10 cellular contexts compared by ENCODE assay signal in the genomic region with DNA sequence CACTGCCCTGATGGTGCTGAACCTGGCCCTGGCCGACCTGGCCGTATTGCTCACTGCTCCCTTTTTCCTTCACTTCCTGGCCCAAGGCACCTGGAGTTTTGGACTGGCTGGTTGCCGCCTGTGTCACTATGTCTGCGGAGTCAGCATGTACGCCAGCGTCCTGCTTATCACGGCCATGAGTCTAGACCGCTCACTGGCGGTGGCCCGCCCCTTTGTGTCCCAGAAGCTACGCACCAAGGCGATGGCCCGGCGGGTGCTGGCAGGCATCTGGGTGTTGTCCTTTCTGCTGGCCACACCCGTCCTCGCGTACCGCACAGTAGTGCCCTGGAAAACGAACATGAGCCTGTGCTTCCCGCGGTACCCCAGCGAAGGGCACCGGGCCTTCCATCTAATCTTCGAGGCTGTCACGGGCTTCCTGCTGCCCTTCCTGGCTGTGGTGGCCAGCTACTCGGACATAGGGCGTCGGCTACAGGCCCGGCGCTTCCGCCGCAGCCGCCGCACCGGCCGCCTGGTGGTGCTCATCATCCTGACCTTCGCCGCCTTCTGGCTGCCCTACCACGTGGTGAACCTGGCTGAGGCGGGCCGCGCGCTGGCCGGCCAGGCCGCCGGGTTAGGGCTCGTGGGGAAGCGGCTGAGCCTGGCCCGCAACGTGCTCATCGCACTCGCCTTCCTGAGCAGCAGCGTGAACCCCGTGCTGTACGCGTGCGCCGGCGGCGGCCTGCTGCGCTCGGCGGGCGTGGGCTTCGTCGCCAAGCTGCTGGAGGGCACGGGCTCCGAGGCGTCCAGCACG. TPM values are rescaled to one million over a fixed set of nuclear protein-coding genes. Genes with fewer than 3 reads are reported as not detected.
DNase-seq lines count a peak whose midpoint lies in the region; ATAC-seq, FAIRE-seq and TF ChIP-seq lines count a peak whose summit lies in the region.
"Had no signal": no experiment of that assay in that cellular context is flagged by ENCODE, and none has a peak within 500 bp of the region (broad histone marks: within the 10 kb centered on the region; RNA-seq: fewer than 3 reads in every experiment).

No MANE protein-coding gene starts in this region.

- in situ Hi-C loops in HAP-1 (cut with MboI; ENCODE audit: low sequenced_read_pairs): no loop called here

- TF ChIP-seq EP300 in ovary (IDR thresholded peaks at IDR 0.05): no peak

- no peaks in the 10 kb centered on the region for H3K27me3 ChIP-seq in CD4-positive, CD25-positive, alpha-beta regulatory T cell (ENCODE audit: control insufficient read depth, insufficient read depth, low read length)
- no peaks in the 10 kb centered on the region for H3K27me3 ChIP-seq in ovary
- no peaks in the 10 kb centered on the region for H3K27me3 ChIP-seq in HAP-1 (ENCODE audit: low read depth)

- ATAC-seq in CD4-positive, CD25-positive, alpha-beta regulatory T cell (ENCODE audit: low read depth in 2 of 2): no peak
- ATAC-seq in Right ventricle myocardium superior (ENCODE audit: poor library complexity): peak; percentile 45
- ATAC-seq: activated naive CD8-positive, alpha-beta T cell treated with anti-CD3 and anti-CD28 coated beads, Interleukin-2, amount 50 U/mL, for 24 hours had no signal

- H3K36me3 ChIP-seq in CD4-positive, CD25-positive, alpha-beta regulatory T cell (ENCODE audit: control insufficient read depth, insufficient read depth, low read length): no peaks in the 10 kb centered on the region
- H3K36me3 ChIP-seq in ovary (no peaks in the 10 kb centered on the region), HAP-1 (replicated peaks) (peaks cover 3% of the 10 kb centered on the region; the same call in 1 of the 2 replicates)

- no peak overlapping the region for H3K4me3 ChIP-seq in CD4-positive, CD25-positive, alpha-beta regulatory T cell (ENCODE audit: low read depth, low read length)
- H3K4me3 ChIP-seq in ovary: no peak overlapping the region
- no peak overlapping the region for H3K4me3 ChIP-seq in HAP-1

- H3K36me3 Mint-ChIP-seq in CD4-positive, CD25-positive, alpha-beta regulatory T cell: no peaks in the 10 kb centered on the region

- peak overlapping the region in 2 of 4 donors; percentile 82 to 86 for H3K4me3 Mint-ChIP-seq in CD4-positive, CD25-positive, alpha-beta regulatory T cell
- H3K4me3 Mint-ChIP-seq: activated naive CD8-positive, alpha-beta T cell treated with anti-CD3 and anti-CD28 coated beads, Interleukin-2, amount 50 U/mL, for 24 hours had no signal

- H3K27ac ChIP-seq in CD4-positive, CD25-positive, alpha-beta regulatory T cell (ENCODE audit: insufficient read depth, low read length, poor library complexity, severe bottlenecking): no peak overlapping the region
- H3K27ac ChIP-seq in ovary: no peak overlapping the region

- H3K4me1 ChIP-seq in CD4-positive, CD25-positive, alpha-beta regulatory T cell (ENCODE audit: control insufficient read depth, insufficient read depth, low read length, poor library complexity, severe bottlenecking): peaks cover 38% of the 10 kb centered on the region
- H3K4me1 ChIP-seq in ovary (ENCODE audit: insufficient read depth) (peaks cover 10% of the 10 kb centered on the region), HAP-1 (no peaks in the 10 kb centered on the region)

- WGBS in ovary, 3 donors: 30 to 59% (median 53%) methylated on average over 50 to 70 of the region's 70 CpGs

- H3K27ac Mint-ChIP-seq in CD4-positive, CD25-positive, alpha-beta regulatory T cell: peak overlapping the region; percentile 59 to 91 (median 90)
- H3K27ac Mint-ChIP-seq: activated naive CD8-positive, alpha-beta T cell treated with anti-CD3 and anti-CD28 coated beads, Interleukin-2, amount 50 U/mL, for 24 hours had no signal

- intact Hi-C loops in Right ventricle myocardium superior (cut with DNase I): no loop called here
- intact Hi-C loops in ovary (cut with DNase I): no loop called here

- TF ChIP-seq CTCF in ovary (IDR thresholded peaks at IDR 0.05): peak in 2 of 3 donors; percentile 14 to 32

- peaks cover 7% of the 10 kb centered on the region for H3K27me3 Mint-ChIP-seq in CD4-positive, CD25-positive, alpha-beta regulatory T cell
- H3K27me3 Mint-ChIP-seq: activated naive CD8-positive, alpha-beta T cell treated with anti-CD3 and anti-CD28 coated beads, Interleukin-2, amount 50 U/mL, for 24 hours had no signal

- FAIRE-seq in GM19239 (lab: Jason Lieb, UNC): no peak

- no peak for TF ChIP-seq POLR2A in ovary (IDR thresholded peaks at IDR 0.05)

- H3K4me1 Mint-ChIP-seq in CD4-positive, CD25-positive, alpha-beta regulatory T cell: peaks cover 16 to 44% (median 39%) of the 10 kb centered on the region in 4 donors

- DNase-seq in CD4-positive, CD25-positive, alpha-beta regulatory T cell: no peak
- DNase-seq in SK-N-DZ (ENCODE audit: low spot score): peak; percentile 42
- peak; percentile 72 for DNase-seq in Right ventricle myocardium superior
- peak; percentile 55 to 75 (median 62) for DNase-seq in ovary
- no peak for DNase-seq in HAP-1 (ENCODE audit: low spot score in 2 of 2)
- DNase-seq in RPMI8226: no peak
- DNase-seq in GM19239 (ENCODE audit: insufficient read length, low spot score): no peak
- no peak for DNase-seq in NCI-H1048 (lab: John Stamatoyannopoulos, UW)
- DNase-seq: activated naive CD8-positive, alpha-beta T cell treated with anti-CD3 and anti-CD28 coated beads, Interleukin-2, amount 50 U/mL, for 24 hours; DMS79 had no signal

- H3K9me3 Mint-ChIP-seq in CD4-positive, CD25-positive, alpha-beta regulatory T cell: no peaks in the 10 kb centered on the region
- H3K9me3 Mint-ChIP-seq: activated naive CD8-positive, alpha-beta T cell treated with anti-CD3 and anti-CD28 coated beads, Interleukin-2, amount 50 U/mL, for 24 hours had no signal

- no peaks in the 10 kb centered on the region for H3K9me3 ChIP-seq in CD4-positive, CD25-positive, alpha-beta regulatory T cell (ENCODE audit: control insufficient read depth in 2 of 2, low read length in 2 of 2)
- H3K9me3 ChIP-seq in ovary (no peaks in the 10 kb centered on the region), HAP-1 (no peaks in the 10 kb centered on the region)

RNA-seq across cellular contexts. Expression of a gene that starts 4.7 kb away (rescaled TPM):
- 17.5 TPM for total RNA-seq in CD4-positive, CD25-positive, alpha-beta regulatory T cell
- polyA plus RNA-seq in CD4-positive, CD25-positive, alpha-beta regulatory T cell: 1 to 10 TPM; 3.5 to 7.8 (median 6.3) TPM
- polyA plus RNA-seq in SK-N-DZ (2014; cell fraction: cytosol; rRNA removed): 3.2 and 6.4 TPM in 2 replicates
- 24.6 and 62.2 TPM in 2 replicates for polyA plus RNA-seq in SK-N-DZ (2014; cell fraction: nucleus; rRNA removed)
- total RNA-seq in Right ventricle myocardium superior (1.8 TPM), ovary (1 to 10 TPM; 4.4 to 9.4 (median 7.7) TPM)
- polyA plus RNA-seq in ovary: 1 to 10 TPM; 2.9 to 7.1 TPM

RNA-seq across cellular contexts. Expression of a gene that starts 6.1 kb away (rescaled TPM):
- 18.1 TPM for total RNA-seq in CD4-positive, CD25-positive, alpha-beta regulatory T cell
- polyA plus RNA-seq in CD4-positive, CD25-positive, alpha-beta regulatory T cell: 1 to 10 TPM in 3 of 4 donors, under 1 TPM in 1; 1.00 to 2.2 (median 1.7) TPM
- 3.4 and 4.3 TPM in 2 replicates for polyA plus RNA-seq in SK-N-DZ (2014; cell fraction: cytosol; rRNA removed)
- 27.5 and 62.5 TPM in 2 replicates for polyA plus RNA-seq in SK-N-DZ (2014; cell fraction: nucleus; rRNA removed)
- total RNA-seq in Right ventricle myocardium superior: 0.65 TPM
- total RNA-seq in ovary: 10 to 100 TPM in 1 of 7 donors, 1 to 10 TPM in 6; 4.5 to 10.1 (median 5.5) TPM
- 1 to 10 TPM in 1 of 2 donors, under 1 TPM in 1; 0.85 to 1.8 TPM for polyA plus RNA-seq in ovary

RNA-seq across cellular contexts. Expression of a gene that starts 8.2 kb away (rescaled TPM):
- 13.2 TPM for total RNA-seq in CD4-positive, CD25-positive, alpha-beta regulatory T cell
- polyA plus RNA-seq in CD4-positive, CD25-positive, alpha-beta regulatory T cell: 10 to 100 TPM in 2 of 4 donors, 1 to 10 TPM in 2; 8.9 to 13.6 (median 9.7) TPM
- polyA plus RNA-seq in SK-N-DZ (2014; cell fraction: cytosol; rRNA removed): not detected in 2 replicates
- 0.21 and 0.33 TPM in 2 replicates for polyA plus RNA-seq in SK-N-DZ (2014; cell fraction: nucleus; rRNA removed)
- total RNA-seq in Right ventricle myocardium superior (2.9 TPM), ovary (10 to 100 TPM; 13.8 to 38.4 (median 22.6) TPM)
- 10 to 100 TPM; 17.1 to 29.0 TPM for polyA plus RNA-seq in ovary

RNA-seq across cellular contexts. Expression of a gene that starts 16.4 kb away (rescaled TPM):
- 30.0 TPM for total RNA-seq in CD4-positive, CD25-positive, alpha-beta regulatory T cell
- polyA plus RNA-seq in CD4-positive, CD25-positive, alpha-beta regulatory T cell: 1 to 10 TPM; 1.3 to 2.5 (median 1.8) TPM
- polyA plus RNA-seq in SK-N-DZ (2014; cell fraction: cytosol; rRNA removed): 17.9 and 21.3 TPM in 2 replicates
- 16.8 and 18.6 TPM in 2 replicates for polyA plus RNA-seq in SK-N-DZ (2014; cell fraction: nucleus; rRNA removed)
- total RNA-seq in Right ventricle myocardium superior (23.4 TPM), ovary (10 to 100 TPM; 12.0 to 28.6 (median 22.5) TPM)
- polyA plus RNA-seq in ovary: 10 to 100 TPM in 1 of 2 donors, 1 to 10 TPM in 1; 9.2 to 22.1 TPM

RNA-seq across cellular contexts. Expression of a gene that starts 16.4 kb away (rescaled TPM):
- total RNA-seq in CD4-positive, CD25-positive, alpha-beta regulatory T cell: 41.2 TPM
- 10 to 100 TPM; 21.7 to 48.5 (median 31.9) TPM for polyA plus RNA-seq in CD4-positive, CD25-positive, alpha-beta regulatory T cell
- 6.6 and 14.0 TPM in 2 replicates for polyA plus RNA-seq in SK-N-DZ (2014; cell fraction: cytosol; rRNA removed)
- 23.3 and 31.0 TPM in 2 replicates for polyA plus RNA-seq in SK-N-DZ (2014; cell fraction: nucleus; rRNA removed)
- total RNA-seq in Right ventricle myocardium superior: 5.2 TPM
- 10 to 100 TPM; 16.0 to 35.6 (median 21.4) TPM for total RNA-seq in ovary
- 10 to 100 TPM; 12.8 to 17.9 TPM for polyA plus RNA-seq in ovary

Comparison
In these comparisons a context has a peak if more than half of its experiments do, and no peak if none do; other contexts are left out.
1. DNase-seq: peak in SK-N-DZ (single experiment), Right ventricle myocardium superior (single experiment) and ovary (5 of 5); none in CD4-positive, CD25-positive, alpha-beta regulatory T cell (0 of 3), HAP-1 (0 of 2), RPMI8226 (single experiment), GM19239 (single experiment) and NCI-H1048 (single experiment).